Comparison of ENCODE assay signal across 11 cellular contexts in the genomic region with DNA sequence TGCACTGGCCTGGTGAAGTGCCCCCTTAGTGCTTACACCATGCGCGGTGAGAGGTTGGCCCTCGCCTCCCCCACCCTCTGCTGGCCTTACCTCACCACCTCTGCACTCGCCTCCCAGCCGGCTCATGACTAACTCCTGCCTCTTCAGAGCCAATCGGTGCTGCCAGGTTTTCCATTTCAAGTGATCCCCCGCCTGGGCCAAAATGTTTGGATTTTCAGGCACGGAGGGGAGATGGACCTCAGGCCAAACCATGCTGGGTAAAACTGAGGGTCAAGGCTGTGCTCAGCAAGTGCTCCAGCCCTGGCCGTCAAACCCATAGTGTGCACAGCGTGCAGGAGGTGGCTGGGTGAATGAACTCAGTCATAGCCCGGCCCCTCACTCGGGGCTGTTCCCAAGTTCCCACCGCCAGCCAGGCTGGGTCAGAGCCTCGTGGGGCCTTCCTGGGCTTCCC.
A peak's percentile ranks its signal among the peaks of the same experiment; 100 is the strongest.
DNase-seq lines count a peak whose midpoint lies in the region; ATAC-seq and TF ChIP-seq lines count a peak whose summit lies in the region.
"Had no signal": no experiment of that assay in that cellular context is flagged by ENCODE, and none has a peak within 500 bp of the region (broad histone marks: within the 10 kb centered on the region; RNA-seq: fewer than 3 reads in every experiment).

No MANE protein-coding gene starts in this region.

- H3K27ac ChIP-seq in VCaP = 0 out of 2 replicates have a peak overlapping the region, but pooled peaks have one; percentile 62

- H3K4me3 Mint-ChIP-seq in stimulated activated naive B cell treated with anti-CD40 and anti-IgM and Interleukin-4, amounts not matched to agents 10 μg/mL and 1 μg/mL and 100 μg/mL, for 72 hours = no peak overlapping the region

- H3K9me3 Mint-ChIP-seq in stimulated activated naive B cell treated with anti-CD40 and anti-IgM and Interleukin-4, amounts not matched to agents 10 μg/mL and 1 μg/mL and 100 μg/mL, for 72 hours = no peaks in the 10 kb centered on the region
- H3K9me3 Mint-ChIP-seq: activated naive CD4-positive, alpha-beta T cell treated with anti-CD3 and anti-CD28 coated beads, Interleukin-2, amount 50 U/mL, for 72 hours had no signal

- H3K36me3 Mint-ChIP-seq in stimulated activated naive B cell treated with anti-CD40 and anti-IgM and Interleukin-4, amounts not matched to agents 10 μg/mL and 1 μg/mL and 100 μg/mL, for 72 hours = peaks cover 10 to 18% of the 10 kb centered on the region in 2 donors

- H3K27me3 Mint-ChIP-seq in stimulated activated naive B cell treated with anti-CD40 and anti-IgM and Interleukin-4, amounts not matched to agents 10 μg/mL and 1 μg/mL and 100 μg/mL, for 72 hours = no peaks in the 10 kb centered on the region

- H3K4me3 ChIP-seq in retinal pigment epithelial cell (ENCODE audit: low read length) = no peak overlapping the region

- peaks cover 35 to 63% of the 10 kb centered on the region in 2 donors for H3K4me1 Mint-ChIP-seq in stimulated activated naive B cell treated with anti-CD40 and anti-IgM and Interleukin-4, amounts not matched to agents 10 μg/mL and 1 μg/mL and 100 μg/mL, for 72 hours

- no peak for TF ChIP-seq CTCF in VCaP (conservative IDR thresholded peaks at IDR 0.05)
- TF ChIP-seq CTCF in retinal pigment epithelial cell (conservative IDR thresholded peaks at IDR 0.05; ENCODE audit: low read depth, low read length) = no peak

- ATAC-seq in HG02763 (IDR thresholded peaks at IDR 0.05; ENCODE audit: unreplicated experiment) = no peak
- ATAC-seq in stimulated activated naive B cell treated with anti-CD40 and anti-IgM and Interleukin-4, amounts not matched to agents 10 μg/mL and 1 μg/mL and 100 μg/mL, for 72 hours (replicated peaks) = no peak
- ATAC-seq: activated naive CD4-positive, alpha-beta T cell treated with anti-CD3 and anti-CD28 coated beads, Interleukin-2, amount 50 U/mL, for 72 hours had no signal

- peak; percentile 82 for DNase-seq in ELF-1 (ENCODE audit: low read depth, low spot score)
- DNase-seq in glomerular visceral epithelial cell (ENCODE audit: extremely low spot score) = peak; percentile 78
- DNase-seq in retinal pigment epithelial cell (ENCODE audit: low read depth) = peak; percentile 63
- DNase-seq in NCI-H1092 treated with DMSO at 0.1 percent for 48 hours (lab: John Stamatoyannopoulos, UW) = no peak
- DNase-seq in stimulated activated naive B cell treated with anti-CD40 and anti-IgM and Interleukin-4, amounts not matched to agents 10 μg/mL and 1 μg/mL and 100 μg/mL, for 72 hours = no peak
- no peak for DNase-seq in SK-N-DZ (ENCODE audit: low spot score)
- DNase-seq: Karpas-422, T-helper 1 cell had no signal

- no peak overlapping the region for H3K27ac Mint-ChIP-seq in stimulated activated naive B cell treated with anti-CD40 and anti-IgM and Interleukin-4, amounts not matched to agents 10 μg/mL and 1 μg/mL and 100 μg/mL, for 72 hours
- H3K27ac Mint-ChIP-seq: activated naive CD4-positive, alpha-beta T cell treated with anti-CD3 and anti-CD28 coated beads, Interleukin-2, amount 50 U/mL, for 72 hours had no signal

Comparison
In these comparisons a context has a peak if more than half of its experiments do, and no peak if none do; other contexts are left out.
1. DNase-seq: peak in ELF-1 (single experiment), glomerular visceral epithelial cell (single experiment) and retinal pigment epithelial cell (single experiment); none in NCI-H1092 treated with DMSO at 0.1 percent for 48 hours (single experiment), stimulated activated naive B cell treated with anti-CD40 and anti-IgM and Interleukin-4, amounts not matched to agents 10 μg/mL and 1 μg/mL and 100 μg/mL, for 72 hours (single experiment) and SK-N-DZ (single experiment).